ENCODE assay signal across 1 cellular context in the genomic region with DNA sequence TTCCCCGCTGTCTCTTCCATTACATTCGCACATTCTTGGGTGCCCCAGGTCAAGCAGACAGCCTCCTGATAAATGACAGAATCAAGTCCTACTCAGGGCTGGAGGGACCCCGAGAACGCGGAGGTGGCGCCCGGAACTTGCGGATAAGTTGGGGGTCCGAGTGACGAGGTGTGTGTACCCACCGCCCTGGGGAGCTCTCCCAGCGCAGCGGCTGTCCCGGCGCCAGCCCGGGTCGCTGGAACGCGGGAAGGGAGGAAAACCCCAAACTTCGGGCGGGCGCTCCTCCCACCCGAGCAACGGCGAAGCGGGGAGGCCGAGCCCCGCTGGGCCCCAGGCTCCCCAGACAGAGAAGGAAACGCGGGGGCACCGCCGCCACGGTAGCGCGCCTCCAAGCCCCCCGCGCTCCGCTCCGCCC.
TF ChIP-seq lines count a peak whose summit lies in the region.

No MANE protein-coding gene starts in this region.

TF ChIP-seq in K562, 482 proteins besides CTCF, POLR2A, EP300 and RAD21 (continues in another document):
- no peak for TF ChIP-seq MXI1 (IDR thresholded peaks at IDR 0.05; ENCODE audit: low read depth, low read length)
- no peak for TF ChIP-seq CHD2 (IDR thresholded peaks at IDR 0.05; ENCODE audit: low read depth, low read length)
- no peak for TF ChIP-seq HEY1 (CRISPR knock-in tag; IDR thresholded peaks at IDR 0.05; ENCODE audit: borderline replicate concordance)
- TF ChIP-seq XRCC3 (IDR thresholded peaks at IDR 0.05), result no peak
- no peak for TF ChIP-seq ZNF583 (CRISPR knock-in tag; IDR thresholded peaks at IDR 0.05)
- no peak for TF ChIP-seq STAT5B (CRISPR knock-in tag; IDR thresholded peaks at IDR 0.05)
- no peak for TF ChIP-seq BRF1 (IDR thresholded peaks at IDR 0.05; ENCODE audit: borderline replicate concordance, extremely low read depth, insufficient read length)
- TF ChIP-seq NONO (IDR thresholded peaks at IDR 0.05; ENCODE audit: low read depth in 2 of 2, low read length in 1 of 2), result no peak
- no peak for TF ChIP-seq TSC22D4 (tag; IDR thresholded peaks at IDR 0.05)
- peak; percentile 24; the same call in 1 of the 2 replicates for TF ChIP-seq ZNF395 (CRISPR knock-in tag; IDR thresholded peaks at IDR 0.05)
- TF ChIP-seq MGA (IDR thresholded peaks at IDR 0.05), result peak; percentile 83
- 0 out of 2 replicates have a peak, but pooled peaks have one; percentile 39 for TF ChIP-seq ZNF766 (CRISPR knock-in tag; conservative IDR thresholded peaks at IDR 0.05)
- TF ChIP-seq SUPT5H (IDR thresholded peaks at IDR 0.05), result peak; percentile 9; the same call in 1 of the 2 replicates
- 0 out of 2 replicates have a peak, but pooled peaks have one; percentile 32 for TF ChIP-seq ELF2 (CRISPR knock-in tag; IDR thresholded peaks at IDR 0.05)
- no peak for TF ChIP-seq ADNP (tag; IDR thresholded peaks at IDR 0.05)
- no peak for TF ChIP-seq NR1H2 (CRISPR knock-in tag; IDR thresholded peaks at IDR 0.05)
- TF ChIP-seq SAP30 (IDR thresholded peaks at IDR 0.05; ENCODE audit: borderline replicate concordance, insufficient read depth, low read depth, low read length, poor library complexity, severe bottlenecking), result peak; percentile 34
- TF ChIP-seq FOXA3 (CRISPR knock-in tag; conservative IDR thresholded peaks at IDR 0.05 in 1 of 2, IDR thresholded peaks at IDR 0.05 in 1 of 2), result no peak
- TF ChIP-seq ATF6 (CRISPR knock-in tag; IDR thresholded peaks at IDR 0.05), result no peak; the same call in 1 of the 2 replicates
- no peak for TF ChIP-seq NFYB (IDR thresholded peaks at IDR 0.05; ENCODE audit: extremely low read depth, insufficient read length)
- no peak for TF ChIP-seq TEAD4 (IDR thresholded peaks at IDR 0.05; ENCODE audit: low read length)
- no peak for TF ChIP-seq TEAD4 (CRISPR knock-in tag; IDR thresholded peaks at IDR 0.05; ENCODE audit: borderline replicate concordance)
- TF ChIP-seq, protein P1, sequence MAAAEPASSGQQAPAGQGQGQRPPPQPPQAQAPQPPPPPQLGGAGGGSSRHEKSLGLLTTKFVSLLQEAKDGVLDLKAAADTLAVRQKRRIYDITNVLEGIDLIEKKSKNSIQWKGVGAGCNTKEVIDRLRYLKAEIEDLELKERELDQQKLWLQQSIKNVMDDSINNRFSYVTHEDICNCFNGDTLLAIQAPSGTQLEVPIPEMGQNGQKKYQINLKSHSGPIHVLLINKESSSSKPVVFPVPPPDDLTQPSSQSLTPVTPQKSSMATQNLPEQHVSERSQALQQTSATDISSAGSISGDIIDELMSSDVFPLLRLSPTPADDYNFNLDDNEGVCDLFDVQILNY (CRISPR knock-in tag; IDR thresholded peaks at IDR 0.05), result no peak
- TF ChIP-seq ZNF324 (CRISPR knock-in tag; IDR thresholded peaks at IDR 0.05), result no peak
- no peak for TF ChIP-seq SNIP1 (IDR thresholded peaks at IDR 0.05; ENCODE audit: low read depth)
- peak; percentile 62; the same call in 1 of the 2 replicates for TF ChIP-seq ZC3H4 (CRISPR knock-in tag; IDR thresholded peaks at IDR 0.05; ENCODE audit: borderline replicate concordance)
- no peak for TF ChIP-seq HDAC3 (IDR thresholded peaks at IDR 0.05; ENCODE audit: borderline replicate concordance, partially characterized antibody)
- TF ChIP-seq MCM2 (IDR thresholded peaks at IDR 0.05; ENCODE audit: low read depth), result no peak
- TF ChIP-seq POU5F1 (IDR thresholded peaks at IDR 0.05; ENCODE audit: borderline replicate concordance, low read depth, low read length, partially characterized antibody), result no peak
- no peak for TF ChIP-seq RFX5 (IDR thresholded peaks at IDR 0.05; ENCODE audit: low read depth, low read length)
- no peak for TF ChIP-seq HOXB6 (CRISPR knock-in tag; IDR thresholded peaks at IDR 0.05; ENCODE audit: borderline replicate concordance)
- TF ChIP-seq HMG20B (CRISPR knock-in tag; IDR thresholded peaks at IDR 0.05), result no peak
- TF ChIP-seq, protein P2, sequence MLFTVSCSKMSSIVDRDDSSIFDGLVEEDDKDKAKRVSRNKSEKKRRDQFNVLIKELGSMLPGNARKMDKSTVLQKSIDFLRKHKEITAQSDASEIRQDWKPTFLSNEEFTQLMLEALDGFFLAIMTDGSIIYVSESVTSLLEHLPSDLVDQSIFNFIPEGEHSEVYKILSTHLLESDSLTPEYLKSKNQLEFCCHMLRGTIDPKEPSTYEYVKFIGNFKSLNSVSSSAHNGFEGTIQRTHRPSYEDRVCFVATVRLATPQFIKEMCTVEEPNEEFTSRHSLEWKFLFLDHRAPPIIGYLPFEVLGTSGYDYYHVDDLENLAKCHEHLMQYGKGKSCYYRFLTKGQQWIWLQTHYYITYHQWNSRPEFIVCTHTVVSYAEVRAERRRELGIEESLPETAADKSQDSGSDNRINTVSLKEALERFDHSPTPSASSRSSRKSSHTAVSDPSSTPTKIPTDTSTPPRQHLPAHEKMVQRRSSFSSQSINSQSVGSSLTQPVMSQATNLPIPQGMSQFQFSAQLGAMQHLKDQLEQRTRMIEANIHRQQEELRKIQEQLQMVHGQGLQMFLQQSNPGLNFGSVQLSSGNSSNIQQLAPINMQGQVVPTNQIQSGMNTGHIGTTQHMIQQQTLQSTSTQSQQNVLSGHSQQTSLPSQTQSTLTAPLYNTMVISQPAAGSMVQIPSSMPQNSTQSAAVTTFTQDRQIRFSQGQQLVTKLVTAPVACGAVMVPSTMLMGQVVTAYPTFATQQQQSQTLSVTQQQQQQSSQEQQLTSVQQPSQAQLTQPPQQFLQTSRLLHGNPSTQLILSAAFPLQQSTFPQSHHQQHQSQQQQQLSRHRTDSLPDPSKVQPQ (CRISPR knock-in tag; IDR thresholded peaks at IDR 0.05; ENCODE audit: borderline replicate concordance), result no peak
- TF ChIP-seq RBBP5 (IDR thresholded peaks at IDR 0.05; ENCODE audit: borderline replicate concordance, insufficient read depth, low read length, poor library complexity, severe bottlenecking), result peak; percentile 87
- no peak for TF ChIP-seq GATAD2B (IDR thresholded peaks at IDR 0.05; ENCODE audit: borderline replicate concordance)
- TF ChIP-seq C11orf30 (IDR thresholded peaks at IDR 0.05; ENCODE audit: low read depth), result no peak
- TF ChIP-seq HDAC8 (tag; IDR thresholded peaks at IDR 0.05), result 0 out of 2 replicates have a peak, but pooled peaks have one; percentile 61
- TF ChIP-seq NKRF (IDR thresholded peaks at IDR 0.05; ENCODE audit: borderline replicate concordance), result peak; percentile 55; the same call in 1 of the 2 replicates
- no peak for TF ChIP-seq SRF (CRISPR knock-in tag; IDR thresholded peaks at IDR 0.05)
- TF ChIP-seq ETV5 (CRISPR knock-in tag; IDR thresholded peaks at IDR 0.05; ENCODE audit: low read depth), result no peak
- peak in 1 of 2 experiments; percentile 47; a peak in 1 of 4 replicates for TF ChIP-seq HDAC1 (IDR thresholded peaks at IDR 0.05)
- TF ChIP-seq ZBED1 (IDR thresholded peaks at IDR 0.05), result no peak
- TF ChIP-seq SETDB1 (IDR thresholded peaks at IDR 0.05; ENCODE audit: low read length), result no peak
